In the genomic region with DNA sequence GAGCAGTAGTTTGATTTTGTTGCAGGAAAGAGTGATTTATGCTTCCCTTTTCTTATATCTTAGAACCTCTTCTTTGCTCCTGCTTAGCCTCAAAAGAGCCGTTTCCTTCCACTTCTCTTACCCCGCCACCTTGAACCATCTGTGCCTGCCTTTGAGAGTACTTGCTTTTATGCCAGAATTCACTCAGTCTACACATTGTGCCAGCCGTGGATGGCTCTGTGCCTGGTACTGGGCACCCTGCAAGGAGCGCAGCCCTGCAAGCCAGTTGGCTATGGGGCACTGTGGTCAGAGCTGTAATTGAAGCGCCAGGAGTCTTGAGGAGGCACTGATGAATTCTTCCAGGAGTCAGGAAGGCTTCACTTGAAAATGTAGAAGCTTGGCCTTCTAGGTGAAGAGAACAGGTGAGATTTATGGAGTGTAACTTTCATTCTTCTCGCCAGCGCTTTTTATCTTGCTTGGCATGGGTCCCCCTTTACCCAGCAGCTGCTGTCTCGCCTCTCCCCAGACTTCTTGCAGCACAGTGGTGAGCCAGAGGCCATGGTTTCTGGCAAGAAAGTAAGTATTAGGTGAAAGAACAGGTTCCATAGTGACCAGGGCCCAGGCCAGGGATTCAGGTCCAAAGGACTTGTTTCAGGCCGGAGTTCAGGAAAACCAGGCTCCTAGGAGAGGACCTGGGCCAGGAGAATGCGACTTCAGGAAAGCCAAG, we compare ENCODE assay signal across 27 cellular contexts. TPM values are rescaled to one million over a fixed set of nuclear protein-coding genes. Genes with fewer than 3 reads are reported as not detected.
A peak's percentile ranks its signal among the peaks of the same experiment; 100 is the strongest.
DNase-seq lines count a peak whose midpoint lies in the region; ATAC-seq and TF ChIP-seq lines count a peak whose summit lies in the region.
"Had no signal": no experiment of that assay in that cellular context is flagged by ENCODE, and none has a peak within 500 bp of the region (broad histone marks: within the 10 kb centered on the region; RNA-seq: fewer than 3 reads in every experiment).

No MANE protein-coding gene starts in this region.

- H3K27ac ChIP-seq in psoas muscle: no peak overlapping the region
- H3K27ac ChIP-seq: ascending aorta, coronary artery, GM23248, ovary had no signal

- intact Hi-C loops in head of caudate nucleus (cut with DNase I): no loop called here
- intact Hi-C loops in psoas muscle (cut with DNase I): no loop called here

- no peak for TF ChIP-seq CTCF in psoas muscle (IDR thresholded peaks at IDR 0.05)

- H3K36me3 ChIP-seq in psoas muscle (ENCODE audit: insufficient read depth in 1 of 2, low read depth in 1 of 2): no peaks in the 10 kb centered on the region
- H3K36me3 ChIP-seq: ovary had no signal

- DNase-seq in DMS79 (lab: John Stamatoyannopoulos, UW) (peak; percentile 79), amygdala (lab: John Stamatoyannopoulos, UW) (peak in 31 of 56 donors; percentile 6 to 70 (median 28)), head of caudate nucleus (peak in 37 of 42 donors; percentile 11 to 71 (median 44)), psoas muscle (no peak), NCI-H2196 (lab: John Stamatoyannopoulos, UW; ENCODE audit: unreplicated experiment) (no peak), NCI-H524 (lab: John Stamatoyannopoulos, UW) (no peak)
- no peak for DNase-seq in stimulated activated CD4-positive, alpha-beta T cell treated with anti-CD3 and anti-CD28 coated beads, Interleukin-12 subunit alpha, Interleukin-12 subunit beta, amount 100 ng/mL, for 4 hours
- DNase-seq: activated CD4-positive, alpha-beta memory T cell treated with anti-CD3 and anti-CD28 coated beads, Interleukin-2, amount 10 ng/mL, durations not matched to agents 7 days and 5 days; activated CD4-positive, CD25-positive, alpha-beta regulatory T cell; activated naive CD4-positive, alpha-beta T cell treated with anti-CD3 and anti-CD28 coated beads, Interleukin-2, amount 50 U/mL, for 16 hours; activated T-cell treated with anti-CD3 and anti-CD28 coated beads, Interleukin-2, amount 50 U/mL, for 1 hour; CD8-positive, alpha-beta T cell; DMS53; GM23248; KBM-7; kidney; NCI-H1930; ovary; stimulated activated CD4-positive, alpha-beta T cell treated with anti-CD3 and anti-CD28 coated beads, Interleukin-1b, Interleukin-23, amount 100 ng/mL, for 48 hours; stimulated activated naive CD4-positive, alpha-beta T cell; trophoblast cell had no signal

- peaks cover 0 to 19% (median 8%) of the 10 kb centered on the region in 3 donors for H3K27me3 ChIP-seq in psoas muscle (ENCODE audit: insufficient read depth in 3 of 3, low read length in 2 of 3)
- H3K27me3 ChIP-seq: ascending aorta, ovary had no signal

- H3K9me3 ChIP-seq in psoas muscle: no peaks in the 10 kb centered on the region
- H3K9me3 ChIP-seq: ascending aorta, ovary had no signal

- H3K4me1 ChIP-seq in psoas muscle: peaks cover 6% of the 10 kb centered on the region

- no peak overlapping the region for H3K4me3 ChIP-seq in psoas muscle
- H3K4me3 ChIP-seq: ascending aorta, coronary artery, GM23248, ovary had no signal

- WGBS in psoas muscle, 3 donors: 32 to 46% (median 35%) methylated on average over 10 of the region's 10 CpGs

- ATAC-seq in psoas muscle (peak in 3 of 4 donors; percentile 73 to 89 (median 76)), GM18519 (IDR thresholded peaks at IDR 0.05; ENCODE audit: low FRiP score, unreplicated experiment) (no peak)
- ATAC-seq: CD8-positive, alpha-beta T cell had no signal

RNA-seq across cellular contexts. Expression of a gene that starts 4.9 kb away (rescaled TPM):
- 1 to 10 TPM; 1.3 to 3.7 (median 3.0) TPM for total RNA-seq in psoas muscle
- polyA plus RNA-seq in psoas muscle: 1 to 10 TPM; 2.3 to 4.8 (median 2.9) TPM

RNA-seq across cellular contexts. Expression of a gene that starts 33.3 kb away (rescaled TPM):
- not detected for total RNA-seq in psoas muscle
- polyA plus RNA-seq in psoas muscle: under 1 TPM in 2 of 3 donors, not detected in 1; 0.01 to 0.03 TPM
- total RNA-seq: activated CD4-positive, alpha-beta memory T cell treated with anti-CD3 and anti-CD28 coated beads, Interleukin-2, amount 10 ng/mL, durations not matched to agents 7 days and 5 days; ascending aorta; CD8-positive, alpha-beta T cell; GM23248; kidney; lung microvascular endothelial cell; NCI-H460; T-helper 2 cell treated with Interferon-gamma antibody and Interleukin-4, amounts not matched to agents 100 ng/mL and 5 ng/mL, for 36 hours had no signal
- polyA plus RNA-seq: GM23248 had no signal

Comparison
In these comparisons a context has a peak if more than half of its experiments do, and no peak if none do; other contexts are left out.
1. DNase-seq: peak in DMS79 (single experiment), amygdala (31 of 56) and head of caudate nucleus (37 of 42); none in psoas muscle (0 of 2), stimulated activated CD4-positive, alpha-beta T cell treated with anti-CD3 and anti-CD28 coated beads, Interleukin-12 subunit alpha, Interleukin-12 subunit beta, amount 100 ng/mL, for 4 hours (single experiment), NCI-H2196 (single experiment) and NCI-H524 (0 of 2).